16 cellular contexts compared by ENCODE assay signal in genomic region chr17:78317817-78318400, GRCh38. TPM values are rescaled to one million over a fixed set of nuclear protein-coding genes. Genes with fewer than 3 reads are reported as not detected.
DNase-seq lines count a peak whose midpoint lies in the region; ATAC-seq, FAIRE-seq and TF ChIP-seq lines count a peak whose summit lies in the region.
"Had no signal": no experiment of that assay in that cellular context is flagged by ENCODE, and none has a peak within 500 bp of the region (broad histone marks: within the 10 kb centered on the region; RNA-seq: fewer than 3 reads in every experiment).

No MANE protein-coding gene starts in this region.

- H4K20me1 ChIP-seq in GM12878 (ENCODE audit: control insufficient read depth, insufficient read depth), result no peaks in the 10 kb centered on the region

- H4K91ac ChIP-seq in mesenchymal stem cell (ENCODE audit: low read length), result peak overlapping the region; percentile 36

- in situ Hi-C loops in GM12878 (cut with MboI), result no loop called here

- H3K36me3 ChIP-seq in GM12878 (ENCODE audit: control insufficient read depth in 2 of 2, insufficient read depth in 2 of 2, low read length in 1 of 2) (no peaks in the 10 kb centered on the region), mesenchymal stem cell (ENCODE audit: control insufficient read depth in 1 of 2, insufficient read depth in 2 of 2, low read depth in 1 of 2, low read length in 2 of 2) (no peaks in the 10 kb centered on the region), esophagus squamous epithelium (no peaks in the 10 kb centered on the region)

- H3K14ac ChIP-seq in mesenchymal stem cell (ENCODE audit: low read length in 2 of 2), result peak overlapping the region in 1 of 2 experiments; percentile 29

- H3K23ac ChIP-seq in mesenchymal stem cell (ENCODE audit: low read length in 2 of 2), result no peak overlapping the region

- WGBS in GM12878 (ENCODE audit: insufficient coverage, insufficient replicate concordance, low lambda C conversion rate, missing lambda C conversion rate), result 69% methylated on average over 10 of the region's 10 CpGs
- WGBS in mesenchymal stem cell, result 87% methylated on average over 8 of the region's 10 CpGs
- WGBS in esophagus squamous epithelium, 2 donors, result 46 to 67% methylated on average over 5 to 6 of the region's 10 CpGs

- H3K4me2 ChIP-seq in GM12878 (ENCODE audit: control insufficient read depth, insufficient read depth) (peak overlapping the region; percentile 58; the same call in 1 of the 2 replicates), mesenchymal stem cell (ENCODE audit: low read length, poor library complexity, severe bottlenecking) (no peak overlapping the region)

- no peaks in the 10 kb centered on the region for H3K27me3 Mint-ChIP-seq in activated naive CD4-positive, alpha-beta T cell treated with anti-CD3 and anti-CD28 coated beads for 36 hours (ENCODE audit: low read depth)
- peaks cover 7% of the 10 kb centered on the region for H3K27me3 Mint-ChIP-seq in type B pancreatic cell

- H3K9ac ChIP-seq in GM12878 (ENCODE audit: control insufficient read depth, insufficient read depth, low read length), result no peak overlapping the region
- H3K9ac ChIP-seq in mesenchymal stem cell (ENCODE audit: low read length), result no peak overlapping the region

- no peak overlapping the region for H3K4me3 Mint-ChIP-seq in activated naive CD4-positive, alpha-beta T cell treated with anti-CD3 and anti-CD28 coated beads for 36 hours
- H3K4me3 Mint-ChIP-seq in type B pancreatic cell, result no peak overlapping the region

- no peak for FAIRE-seq in GM12878 (lab: Jason Lieb, UNC)
- FAIRE-seq: islet of Langerhans had no signal

- peak overlapping the region; percentile 0 for H3K27ac Mint-ChIP-seq in activated naive CD4-positive, alpha-beta T cell treated with anti-CD3 and anti-CD28 coated beads for 36 hours
- H3K27ac Mint-ChIP-seq in type B pancreatic cell, result peak overlapping the region; percentile 91

- H3K4ac ChIP-seq in mesenchymal stem cell (ENCODE audit: low read depth in 1 of 2, low read length in 2 of 2), result peak overlapping the region; percentile 24 to 64

- peak overlapping the region; percentile 13 for H4K8ac ChIP-seq in mesenchymal stem cell (ENCODE audit: low read length)

- H3K9me3 ChIP-seq in GM12878 (replicated peaks; ENCODE audit: control insufficient read depth, insufficient read depth, low read length) (no peaks in the 10 kb centered on the region), mesenchymal stem cell (ENCODE audit: control insufficient read depth, low read length) (no peaks in the 10 kb centered on the region), esophagus squamous epithelium (no peaks in the 10 kb centered on the region)

- TF ChIP-seq CTCF in GM12878 (IDR thresholded peaks at IDR 0.05 in 2 of 3, conservative IDR thresholded peaks at IDR 0.05 in 1 of 3; ENCODE audit: control insufficient read depth in 2 of 3, extremely low read depth in 1 of 3, insufficient read depth in 1 of 3, low read depth in 3 of 3, low read length in 3 of 3), result no peak
- TF ChIP-seq CTCF in type B pancreatic cell (conservative IDR thresholded peaks at IDR 0.05), result no peak
- TF ChIP-seq CTCF in esophagus squamous epithelium (IDR thresholded peaks at IDR 0.05), result no peak

- CTCF ChIA-PET in activated naive CD4-positive, alpha-beta T cell treated with anti-CD3 and anti-CD28 coated beads for 36 hours (lab: Charles Lee), result interaction anchor here (0.7 to 1.9 kb wide), 3 partner anchors 7 to 67 kb away, joined by 3 to 6 read pairs (median 3); no protein-coding TSS in a partner anchor
- CTCF ChIA-PET in GM12878 (lab: Yijun Ruan, JAX), result interaction anchor here (0.6 to 5.6 kb wide), 7 partner anchors 18 to 104 kb away, joined by 3 to 30 read pairs (median 6); partner anchors contain the start of gene SOCS3

- no peaks in the 10 kb centered on the region for H3K36me3 Mint-ChIP-seq in activated naive CD4-positive, alpha-beta T cell treated with anti-CD3 and anti-CD28 coated beads for 36 hours (ENCODE audit: low read depth)
- no peaks in the 10 kb centered on the region for H3K36me3 Mint-ChIP-seq in type B pancreatic cell
- H3K36me3 Mint-ChIP-seq: naive B cell had no signal

- H2AFZ ChIP-seq in GM12878 (ENCODE audit: control insufficient read depth, low read depth, low read length), result no peak overlapping the region
- no peak overlapping the region for H2AFZ ChIP-seq in mesenchymal stem cell (ENCODE audit: low read depth, low read length)

- H3K4me3 ChIP-seq in GM12878 (no peak overlapping the region), mesenchymal stem cell (ENCODE audit: insufficient read depth in 1 of 2, low read depth in 1 of 2, low read length in 2 of 2) (no peak overlapping the region), esophagus squamous epithelium (no peak overlapping the region)

- H2AK5ac ChIP-seq in mesenchymal stem cell (ENCODE audit: low read length, severe bottlenecking), result peak overlapping the region; percentile 0

- peak overlapping the region; percentile 76 for H3K27ac ChIP-seq in GM12878 (ENCODE audit: control insufficient read depth, insufficient read depth)
- peak overlapping the region; percentile 17 for H3K27ac ChIP-seq in mesenchymal stem cell (ENCODE audit: low read length, poor library complexity, severe bottlenecking)
- H3K27ac ChIP-seq in esophagus squamous epithelium, result peak overlapping the region in 1 of 4 donors; percentile 3

- TF ChIP-seq RAD21 in GM12878 (IDR thresholded peaks at IDR 0.05; ENCODE audit: insufficient read depth, low read depth, low read length), result no peak

- no peaks in the 10 kb centered on the region for H3K79me2 ChIP-seq in GM12878 (ENCODE audit: control insufficient read depth, insufficient read depth, low read length)

- H3K9me3 Mint-ChIP-seq in activated naive CD4-positive, alpha-beta T cell treated with anti-CD3 and anti-CD28 coated beads for 36 hours, result no peaks in the 10 kb centered on the region
- H3K9me3 Mint-ChIP-seq in type B pancreatic cell, result no peaks in the 10 kb centered on the region
- H3K9me3 Mint-ChIP-seq: activated naive CD8-positive, alpha-beta T cell treated with anti-CD3 and anti-CD28 coated beads, Interleukin-2, amount 50 U/mL, for 24 hours; naive B cell had no signal

- peak overlapping the region; percentile 60 for H2BK15ac ChIP-seq in mesenchymal stem cell (ENCODE audit: low read depth, poor library complexity, severe bottlenecking)

- POLR2A ChIA-PET in GM12878 (lab: Charles Lee), result interaction anchor here (1.4 to 3.5 kb wide), 3 partner anchors 18 to 22 kb away, joined by 5 to 17 read pairs (median 12); no protein-coding TSS in a partner anchor

- H2BK12ac ChIP-seq in mesenchymal stem cell (ENCODE audit: low read length in 2 of 2), result peak overlapping the region; percentile 34 to 64

- no peaks in the 10 kb centered on the region for H3K79me1 ChIP-seq in mesenchymal stem cell (replicated peaks; ENCODE audit: low read length, poor library complexity, severe bottlenecking)

- no TSS peak for BruUV-seq in GM12878 (replicated peaks; lab: Mats Ljungman, UMichigan)

- TF ChIP-seq POLR2A in GM12878 (IDR thresholded peaks at IDR 0.05; ENCODE audit: low read depth, low read length), result no peak
- no peak for TF ChIP-seq POLR2A in esophagus squamous epithelium (IDR thresholded peaks at IDR 0.05)

- peak overlapping the region; percentile 46 to 54 for H3K18ac ChIP-seq in mesenchymal stem cell (ENCODE audit: low read depth in 1 of 2, low read length in 2 of 2)

- RAD21 ChIA-PET in GM12878 (lab: Charles Lee; ENCODE audit: unreplicated experiment), result interaction anchor here (1.0 to 5.7 kb wide), 9 partner anchors 10 to 40 kb away, joined by 3 to 81 read pairs (median 4); no protein-coding TSS in a partner anchor

- no peak for TF ChIP-seq EP300 in GM12878 (IDR thresholded peaks at IDR 0.05; ENCODE audit: borderline replicate concordance in 1 of 2, control insufficient read depth in 1 of 2, low read depth in 2 of 2, low read length in 2 of 2)

- no peak for DNase-seq in activated naive CD4-positive, alpha-beta T cell treated with anti-CD3 and anti-CD28 coated beads for 36 hours
- DNase-seq in activated naive CD4-positive, alpha-beta T cell treated with anti-CD3 and anti-CD28 coated beads, Interleukin-2, amount 50 U/mL, for 16 hours, result no peak
- DNase-seq in GM12878 (ENCODE audit: low read depth, low spot score) (no peak), mesenchymal stem cell (no peak), type B pancreatic cell (ENCODE audit: extremely low spot score, unreplicated experiment) (no peak), DMS79 (lab: John Stamatoyannopoulos, UW) (no peak), esophagus squamous epithelium (lab: John Stamatoyannopoulos, UW) (no peak), HuH-7.5 (ENCODE audit: low spot score) (no peak)
- DNase-seq: activated CD4-positive, CD25-positive, alpha-beta regulatory T cell treated with anti-CD3 and anti-CD28 coated beads, Interleukin-2, amount 50 U/mL, for 72 hours; activated naive CD8-positive, alpha-beta T cell treated with anti-CD3 and anti-CD28 coated beads, Interleukin-2, amount 50 U/mL, for 24 hours; activated T-cell treated with anti-CD3 and anti-CD28 coated beads, Interleukin-2, amount 50 U/mL, for 1 hour; naive B cell; NCI-H1092; stimulated activated CD4-positive, alpha-beta T cell treated with anti-CD3 and anti-CD28 coated beads, Interleukin-4, amount 100 ng/mL, for 4 hours; stimulated activated naive CD4-positive, alpha-beta T cell had no signal

- ATAC-seq in GM12878, result no peak
- ATAC-seq: activated naive CD8-positive, alpha-beta T cell treated with anti-CD3 and anti-CD28 coated beads, Interleukin-2, amount 50 U/mL, for 24 hours had no signal

- intact Hi-C loops in activated naive CD4-positive, alpha-beta T cell treated with anti-CD3 and anti-CD28 coated beads for 36 hours (cut with micrococcal nuclease), result no loop called here
- intact Hi-C loops in GM12878 (cut with micrococcal nuclease; ENCODE audit: unreplicated experiment) (loop anchor here (2.0 kb wide), 2 partner anchors 29 to 39 kb away; no protein-coding TSS in a partner anchor), esophagus squamous epithelium (cut with DNase I) (no loop called here)

- H2BK120ac ChIP-seq in mesenchymal stem cell (ENCODE audit: low read depth, low read length), result peak overlapping the region; percentile 69

- H2BK5ac ChIP-seq in mesenchymal stem cell (ENCODE audit: low read depth, low read length, poor library complexity, severe bottlenecking), result no peak overlapping the region

- H3K27me3 ChIP-seq in GM12878 (replicated peaks in 1 of 2; ENCODE audit: control insufficient read depth in 2 of 2, insufficient read depth in 2 of 2, low read length in 1 of 2), result no peaks in the 10 kb centered on the region; a peak in 1 of 4 replicates
- no peaks in the 10 kb centered on the region for H3K27me3 ChIP-seq in mesenchymal stem cell (ENCODE audit: control insufficient read depth in 1 of 2, insufficient read depth in 1 of 2, low read length in 2 of 2)
- peaks cover 0 to 11% (median 0%) of the 10 kb centered on the region in 4 donors for H3K27me3 ChIP-seq in esophagus squamous epithelium

- H3K4me1 Mint-ChIP-seq in activated naive CD4-positive, alpha-beta T cell treated with anti-CD3 and anti-CD28 coated beads for 36 hours (ENCODE audit: low read depth), result peaks cover 41% of the 10 kb centered on the region
- H3K4me1 Mint-ChIP-seq in type B pancreatic cell (ENCODE audit: unreplicated experiment), result peaks cover 30% of the 10 kb centered on the region

- H3K4me1 ChIP-seq in GM12878 (ENCODE audit: control insufficient read depth, insufficient read depth, low read length), result peaks cover 42% of the 10 kb centered on the region
- peaks cover 46% of the 10 kb centered on the region for H3K4me1 ChIP-seq in mesenchymal stem cell (ENCODE audit: control insufficient read depth, insufficient read depth, low read depth, low read length)
- peaks cover 50 to 60% (median 51%) of the 10 kb centered on the region in 3 donors for H3K4me1 ChIP-seq in esophagus squamous epithelium

- SMC1A ChIA-PET in GM12878 (lab: Charles Lee; ENCODE audit: uncharacterized antibody, unreplicated experiment), result interaction anchor here (0.8 to 7.6 kb wide), 5 partner anchors 9 to 43 kb away, joined by 3 to 91 read pairs (median 5); no protein-coding TSS in a partner anchor

RNA-seq across cellular contexts. Expression of gene SOCS3, which starts 42.0 kb away (rescaled TPM):
- total RNA-seq in activated naive CD4-positive, alpha-beta T cell treated with anti-CD3 and anti-CD28 coated beads for 36 hours, result 100 to 1,000 TPM; 281 to 290 TPM
- total RNA-seq in GM12878 (2013; cell fraction: nucleolus; rRNA removed), result 4.2 and 4.3 TPM in 2 replicates
- 1.7 and 2.0 TPM in 2 replicates for total RNA-seq in GM12878 (2014; rRNA removed)
- 0.92 and 1.0 TPM in 2 replicates for total RNA-seq in GM12878 (2014; rRNA removed; fragmentation: Illumina TruSeq; extraction: Trizol)
- 1.8 and 2.7 TPM in 2 replicates for total RNA-seq in GM12878 (2021)
- polyA plus RNA-seq in GM12878 (2011; ENCODE audit: low read depth), result 1.4 TPM
- polyA plus RNA-seq in GM12878 (2011; rRNA removed), result 3.5 and 3.9 TPM in 2 replicates
- polyA plus RNA-seq in GM12878 (2011; cell fraction: cytosol; rRNA removed), result 4.5 and 5.4 TPM in 2 replicates
- polyA plus RNA-seq in GM12878 (2011; cell fraction: nucleus; rRNA removed), result 12.8 and 13.1 TPM in 2 replicates
- polyA plus RNA-seq in GM12878 (2012), result 3.2 and 7.9 TPM in 2 replicates
- polyA plus RNA-seq in GM12878 (2014; fragmentation: Illumina TruSeq; extraction: Trizol), result 0.40 and 0.48 TPM in 2 replicates
- under 1 TPM; 0.05 to 0.10 TPM for polyA plus RNA-seq in GM12878 (2014; fragmentation: Nextera tagmentation; extraction: Ambion mirVana)
- polyA plus RNA-seq in GM12878 (2014; rRNA removed), result 1.0 and 1.4 TPM in 2 replicates
- polyA plus RNA-seq in GM12878 (2016; fragmentation: Nextera tagmentation; extraction: Ambion mirVana), result 1 to 10 TPM in 1 of 2 experiments, under 1 TPM in 1; 0.87 to 1.1 TPM
- polyA minus RNA-seq in GM12878 (2011; rRNA and poly(A)+ RNA removed), result 5.3 and 11.4 TPM in 2 replicates
- polyA minus RNA-seq in GM12878 (2011; cell fraction: cytosol; rRNA and poly(A)+ RNA removed), result 4.1 TPM in 2 replicates
- polyA minus RNA-seq in GM12878 (2011; cell fraction: nucleus; rRNA and poly(A)+ RNA removed), result 8.9 and 12.6 TPM in 2 replicates
- 64.5 TPM for polyA plus RNA-seq in mesenchymal stem cell (2013, experiment 1 of 2)
- 62.3 TPM for polyA plus RNA-seq in mesenchymal stem cell (2013, experiment 2 of 2)
- total RNA-seq in type B pancreatic cell (ENCODE audit: low replicate concordance), result 16.9 and 21.1 TPM in 2 replicates
- total RNA-seq in esophagus squamous epithelium, result 10 to 100 TPM in 3 of 4 donors, 1 to 10 TPM in 1; 6.3 to 23.1 (median 17.1) TPM

Comparison
In these comparisons a context has a peak if more than half of its experiments do, and no peak if none do; other contexts are left out.
1. RNA of gene SOCS3, which starts 42.0 kb away (total RNA-seq): 281 to 290 TPM in activated naive CD4-positive, alpha-beta T cell treated with anti-CD3 and anti-CD28 coated beads for 36 hours; 6.3 to 23.1 TPM in esophagus squamous epithelium, 16.9 to 21.1 TPM in type B pancreatic cell and 0.92 to 4.3 TPM in GM12878; every median in the first group is over 10 times any median in the second.